1 cellular context compared by ENCODE assay signal in genomic region chr6:44261581-44261980, GRCh38.
TF ChIP-seq lines count a peak whose summit lies in the region.

No MANE protein-coding gene starts in this region.

TF ChIP-seq in SK-N-SH treated with all-trans-retinoic acid at 6 μM for 48 hours, 23 proteins besides CTCF, POLR2A, EP300 and RAD21 (continued from another document):
- no peak for TF ChIP-seq PATZ1 (CRISPR knock-in tag; IDR thresholded peaks at IDR 0.05; ENCODE audit: borderline replicate concordance)
- no peak for TF ChIP-seq ZNF8 (CRISPR knock-in tag; IDR thresholded peaks at IDR 0.05)
- no peak for TF ChIP-seq TCF4 (CRISPR knock-in tag; IDR thresholded peaks at IDR 0.05; ENCODE audit: borderline replicate concordance)
